Comparison of ENCODE assay signal across 1 cellular context in the genomic region with DNA sequence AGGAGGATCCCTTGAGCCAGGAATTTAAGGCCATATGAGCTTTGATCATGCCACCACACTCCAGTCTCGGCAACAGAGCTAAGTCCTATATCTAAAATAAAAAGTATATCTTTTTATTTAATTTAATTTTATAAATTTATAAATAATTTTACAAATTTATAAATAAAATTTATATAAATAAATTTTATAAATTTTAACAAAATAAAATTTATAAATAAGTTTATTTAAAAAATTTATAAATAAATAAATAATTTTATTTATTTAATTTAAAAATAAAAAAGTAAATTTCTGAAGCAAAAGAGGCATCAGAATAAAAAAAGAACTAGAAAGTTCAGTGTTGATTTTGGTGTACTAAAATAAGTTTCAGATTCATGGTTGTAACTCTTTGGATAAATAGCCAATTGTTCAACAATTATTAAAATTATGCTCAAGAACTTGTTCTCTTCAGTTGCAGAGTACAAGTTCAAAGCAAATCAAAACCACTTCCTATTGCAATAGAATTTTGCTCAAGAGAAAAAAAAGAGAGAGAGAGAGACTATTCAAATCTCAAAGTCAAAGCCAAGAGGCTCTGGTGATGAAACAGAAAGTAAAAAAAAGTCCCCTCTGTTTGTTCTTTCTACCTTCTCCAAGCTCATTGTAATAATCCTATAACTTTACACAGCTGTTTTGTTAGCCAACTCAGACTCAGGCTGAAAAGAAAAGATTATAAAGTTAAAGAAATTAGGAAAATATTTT.
TF ChIP-seq lines count a peak whose summit lies in the region.

No MANE protein-coding gene starts in this region.

TF ChIP-seq in GM12878, 131 proteins besides CTCF, POLR2A, EP300 and RAD21 (continued from another document):
- TF ChIP-seq, protein P1, sequence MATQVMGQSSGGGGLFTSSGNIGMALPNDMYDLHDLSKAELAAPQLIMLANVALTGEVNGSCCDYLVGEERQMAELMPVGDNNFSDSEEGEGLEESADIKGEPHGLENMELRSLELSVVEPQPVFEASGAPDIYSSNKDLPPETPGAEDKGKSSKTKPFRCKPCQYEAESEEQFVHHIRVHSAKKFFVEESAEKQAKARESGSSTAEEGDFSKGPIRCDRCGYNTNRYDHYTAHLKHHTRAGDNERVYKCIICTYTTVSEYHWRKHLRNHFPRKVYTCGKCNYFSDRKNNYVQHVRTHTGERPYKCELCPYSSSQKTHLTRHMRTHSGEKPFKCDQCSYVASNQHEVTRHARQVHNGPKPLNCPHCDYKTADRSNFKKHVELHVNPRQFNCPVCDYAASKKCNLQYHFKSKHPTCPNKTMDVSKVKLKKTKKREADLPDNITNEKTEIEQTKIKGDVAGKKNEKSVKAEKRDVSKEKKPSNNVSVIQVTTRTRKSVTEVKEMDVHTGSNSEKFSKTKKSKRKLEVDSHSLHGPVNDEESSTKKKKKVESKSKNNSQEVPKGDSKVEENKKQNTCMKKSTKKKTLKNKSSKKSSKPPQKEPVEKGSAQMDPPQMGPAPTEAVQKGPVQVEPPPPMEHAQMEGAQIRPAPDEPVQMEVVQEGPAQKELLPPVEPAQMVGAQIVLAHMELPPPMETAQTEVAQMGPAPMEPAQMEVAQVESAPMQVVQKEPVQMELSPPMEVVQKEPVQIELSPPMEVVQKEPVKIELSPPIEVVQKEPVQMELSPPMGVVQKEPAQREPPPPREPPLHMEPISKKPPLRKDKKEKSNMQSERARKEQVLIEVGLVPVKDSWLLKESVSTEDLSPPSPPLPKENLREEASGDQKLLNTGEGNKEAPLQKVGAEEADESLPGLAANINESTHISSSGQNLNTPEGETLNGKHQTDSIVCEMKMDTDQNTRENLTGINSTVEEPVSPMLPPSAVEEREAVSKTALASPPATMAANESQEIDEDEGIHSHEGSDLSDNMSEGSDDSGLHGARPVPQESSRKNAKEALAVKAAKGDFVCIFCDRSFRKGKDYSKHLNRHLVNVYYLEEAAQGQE (IDR thresholded peaks at IDR 0.05; ENCODE audit: low read depth, low read length) = no peak
- TF ChIP-seq TARDBP (IDR thresholded peaks at IDR 0.05; ENCODE audit: borderline replicate concordance) = no peak
- no peak for TF ChIP-seq NRF1 (conservative IDR thresholded peaks at IDR 0.05; ENCODE audit: low read depth, low read length)
- TF ChIP-seq RB1 (IDR thresholded peaks at IDR 0.05; ENCODE audit: borderline replicate concordance) = no peak
- TF ChIP-seq IKZF1 (conservative IDR thresholded peaks at IDR 0.05) = no peak
- TF ChIP-seq PML (IDR thresholded peaks at IDR 0.05; ENCODE audit: low read length) = no peak
- TF ChIP-seq, protein P2, sequence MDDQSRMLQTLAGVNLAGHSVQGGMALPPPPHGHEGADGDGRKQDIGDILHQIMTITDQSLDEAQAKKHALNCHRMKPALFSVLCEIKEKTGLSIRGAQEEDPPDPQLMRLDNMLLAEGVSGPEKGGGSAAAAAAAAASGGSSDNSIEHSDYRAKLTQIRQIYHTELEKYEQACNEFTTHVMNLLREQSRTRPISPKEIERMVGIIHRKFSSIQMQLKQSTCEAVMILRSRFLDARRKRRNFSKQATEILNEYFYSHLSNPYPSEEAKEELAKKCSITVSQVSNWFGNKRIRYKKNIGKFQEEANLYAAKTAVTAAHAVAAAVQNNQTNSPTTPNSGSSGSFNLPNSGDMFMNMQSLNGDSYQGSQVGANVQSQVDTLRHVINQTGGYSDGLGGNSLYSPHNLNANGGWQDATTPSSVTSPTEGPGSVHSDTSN (IDR thresholded peaks at IDR 0.05; ENCODE audit: insufficient replicate concordance, low read depth, low read length) = no peak
- no peak for TF ChIP-seq RBBP5 (conservative IDR thresholded peaks at IDR 0.05)
- no peak for TF ChIP-seq KAT2A (conservative IDR thresholded peaks at IDR 0.05; ENCODE audit: control insufficient read depth, low read depth, low read length)
- TF ChIP-seq MEF2A (IDR thresholded peaks at IDR 0.05; ENCODE audit: insufficient read depth, low read depth, low read length) = 0 out of 2 replicates have a peak, but pooled peaks have one; percentile 27
- peak; percentile 36; the same call in 1 of the 2 replicates for TF ChIP-seq GABPA (IDR thresholded peaks at IDR 0.05; ENCODE audit: low read depth)
- TF ChIP-seq RUNX3 (IDR thresholded peaks at IDR 0.05; ENCODE audit: low read length) = peak; percentile 84
- peak; percentile 29; the same call in 1 of the 2 replicates for TF ChIP-seq ATF7 (IDR thresholded peaks at IDR 0.05; ENCODE audit: low read depth)
- TF ChIP-seq ZNF217 (IDR thresholded peaks at IDR 0.05) = 0 out of 2 replicates have a peak, but pooled peaks have one; percentile 40
- TF ChIP-seq ZZZ3 (IDR thresholded peaks at IDR 0.05; ENCODE audit: control insufficient read depth, insufficient read length, low read depth) = no peak
- TF ChIP-seq, protein P3, sequence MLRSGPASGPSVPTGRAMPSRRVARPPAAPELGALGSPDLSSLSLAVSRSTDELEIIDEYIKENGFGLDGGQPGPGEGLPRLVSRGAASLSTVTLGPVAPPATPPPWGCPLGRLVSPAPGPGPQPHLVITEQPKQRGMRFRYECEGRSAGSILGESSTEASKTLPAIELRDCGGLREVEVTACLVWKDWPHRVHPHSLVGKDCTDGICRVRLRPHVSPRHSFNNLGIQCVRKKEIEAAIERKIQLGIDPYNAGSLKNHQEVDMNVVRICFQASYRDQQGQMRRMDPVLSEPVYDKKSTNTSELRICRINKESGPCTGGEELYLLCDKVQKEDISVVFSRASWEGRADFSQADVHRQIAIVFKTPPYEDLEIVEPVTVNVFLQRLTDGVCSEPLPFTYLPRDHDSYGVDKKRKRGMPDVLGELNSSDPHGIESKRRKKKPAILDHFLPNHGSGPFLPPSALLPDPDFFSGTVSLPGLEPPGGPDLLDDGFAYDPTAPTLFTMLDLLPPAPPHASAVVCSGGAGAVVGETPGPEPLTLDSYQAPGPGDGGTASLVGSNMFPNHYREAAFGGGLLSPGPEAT (IDR thresholded peaks at IDR 0.05; ENCODE audit: low read depth) = peak; percentile 52; the same call in 1 of the 2 replicates
- peak; percentile 70; the same call in 1 of the 2 replicates for TF ChIP-seq CBX5 (IDR thresholded peaks at IDR 0.05; ENCODE audit: low read depth)
- 0 out of 4 replicates have a peak, but pooled peaks of 1 of the 2 experiments have one; percentile 18 for TF ChIP-seq IKZF2 (IDR thresholded peaks at IDR 0.05)
- TF ChIP-seq NFIC (IDR thresholded peaks at IDR 0.05; ENCODE audit: low read depth, low read length) = peak; percentile 70; the same call in 1 of the 2 replicates
- TF ChIP-seq, protein P4, sequence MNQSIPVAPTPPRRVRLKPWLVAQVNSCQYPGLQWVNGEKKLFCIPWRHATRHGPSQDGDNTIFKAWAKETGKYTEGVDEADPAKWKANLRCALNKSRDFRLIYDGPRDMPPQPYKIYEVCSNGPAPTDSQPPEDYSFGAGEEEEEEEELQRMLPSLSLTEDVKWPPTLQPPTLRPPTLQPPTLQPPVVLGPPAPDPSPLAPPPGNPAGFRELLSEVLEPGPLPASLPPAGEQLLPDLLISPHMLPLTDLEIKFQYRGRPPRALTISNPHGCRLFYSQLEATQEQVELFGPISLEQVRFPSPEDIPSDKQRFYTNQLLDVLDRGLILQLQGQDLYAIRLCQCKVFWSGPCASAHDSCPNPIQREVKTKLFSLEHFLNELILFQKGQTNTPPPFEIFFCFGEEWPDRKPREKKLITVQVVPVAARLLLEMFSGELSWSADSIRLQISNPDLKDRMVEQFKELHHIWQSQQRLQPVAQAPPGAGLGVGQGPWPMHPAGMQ (IDR thresholded peaks at IDR 0.05; ENCODE audit: borderline replicate concordance) = no peak
- TF ChIP-seq TCF7 (IDR thresholded peaks at IDR 0.05; ENCODE audit: borderline replicate concordance) = peak; percentile 85
- TF ChIP-seq CUX1 (IDR thresholded peaks at IDR 0.05; ENCODE audit: insufficient replicate concordance, low read depth, low read length) = peak; percentile 58
- TF ChIP-seq CREM (IDR thresholded peaks at IDR 0.05; ENCODE audit: low read depth) = peak; percentile 19; the same call in 1 of the 2 replicates
TF ChIP-seq in GM12878: peak in this region for 16.
